ENCODE assay signal across 8 cellular contexts in the genomic region with DNA sequence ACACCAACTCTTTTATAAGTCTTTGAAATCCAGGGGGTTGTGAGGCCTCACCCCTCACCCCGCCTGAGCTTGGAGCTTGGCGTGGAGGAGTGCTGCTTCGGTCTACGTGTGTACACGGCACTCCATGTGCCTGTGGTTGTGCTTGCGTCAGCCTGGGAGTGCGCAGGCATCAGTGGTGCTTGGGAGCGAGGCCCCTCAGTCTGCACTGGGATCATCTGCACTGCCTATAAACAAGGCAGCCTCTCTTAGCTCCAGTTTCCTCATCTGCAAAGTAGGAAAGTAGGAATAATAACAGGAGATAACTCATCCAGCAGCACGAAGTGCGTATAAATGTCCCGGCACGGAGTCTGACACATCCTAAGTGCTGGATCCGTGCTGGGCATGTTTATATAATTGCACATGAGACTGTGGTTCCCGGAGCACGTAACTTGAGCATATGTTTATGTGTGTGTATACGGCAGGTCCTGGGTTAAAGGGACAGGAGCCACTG. TPM values are rescaled to one million over a fixed set of nuclear protein-coding genes. Genes with fewer than 3 reads are reported as not detected.
A peak's percentile ranks its signal among the peaks of the same experiment; 100 is the strongest.
DNase-seq lines count a peak whose midpoint lies in the region; ATAC-seq and TF ChIP-seq lines count a peak whose summit lies in the region.

No MANE protein-coding gene starts in this region.

- DNase-seq in CD4-positive, alpha-beta T cell: peak in 7 of 10 experiments; percentile 30 to 80 (median 35)
- DNase-seq in M059J (ENCODE audit: low read depth) (peak; percentile 84), fibroblast of the aortic adventitia (ENCODE audit: low read depth) (peak; percentile 92), osteocyte (ENCODE audit: extremely low spot score, unreplicated experiment) (no peak), NCI-H1417 treated with DMSO at 0.1 percent for 48 hours (lab: John Stamatoyannopoulos, UW) (no peak)
- no peak for DNase-seq in activated T-helper 2 cell treated with anti-CD3 and anti-CD28 coated beads, Interferon-gamma antibody, Interleukin-2, Interleukin-4, amounts not matched to agents 10 μg/mL and 5 μg/mL and 100 μg/mL, durations not matched to agents 14 hours and 24 hours and 36 hours (ENCODE audit: low spot score)

- H3K36me3 Mint-ChIP-seq in CD4-positive, alpha-beta T cell (ENCODE audit: low read depth): peaks cover 38% of the 10 kb centered on the region
- peaks cover 42% of the 10 kb centered on the region for H3K36me3 Mint-ChIP-seq in activated T-helper 2 cell treated with anti-CD3 and anti-CD28 coated beads, Interferon-gamma antibody, Interleukin-2, Interleukin-4, amounts not matched to agents 10 μg/mL and 5 μg/mL and 100 μg/mL, durations not matched to agents 14 hours and 24 hours and 36 hours (ENCODE audit: low read depth)
- H3K36me3 Mint-ChIP-seq in osteocyte (ENCODE audit: unreplicated experiment): peaks cover 6% of the 10 kb centered on the region

- peak overlapping the region; percentile 81 for H3K27ac ChIP-seq in CD4-positive, alpha-beta T cell (ENCODE audit: low read depth, low read length)

- no peak for TF ChIP-seq CTCF in CD4-positive, alpha-beta T cell (IDR thresholded peaks at IDR 0.05)
- TF ChIP-seq CTCF in fibroblast of the aortic adventitia (IDR thresholded peaks at IDR 0.05; ENCODE audit: insufficient read depth, low read length) (no peak), osteocyte (IDR thresholded peaks at IDR 0.05) (no peak)

- POLR2A ChIA-PET in CD4-positive, alpha-beta T cell (lab: Charles Lee): interaction anchor here (0.8 to 1.5 kb wide), 6 partner anchors 22 to 129 kb away, joined by 3 to 16 read pairs (median 4); no protein-coding TSS in a partner anchor

- peak overlapping the region; percentile 98 for H3K27ac Mint-ChIP-seq in CD4-positive, alpha-beta T cell
- peak overlapping the region; percentile 97 for H3K27ac Mint-ChIP-seq in activated T-helper 2 cell treated with anti-CD3 and anti-CD28 coated beads, Interferon-gamma antibody, Interleukin-2, Interleukin-4, amounts not matched to agents 10 μg/mL and 5 μg/mL and 100 μg/mL, durations not matched to agents 14 hours and 24 hours and 36 hours
- peak overlapping the region; percentile 98 for H3K27ac Mint-ChIP-seq in osteocyte (ENCODE audit: unreplicated experiment)

- no peaks in the 10 kb centered on the region for H3K9me3 Mint-ChIP-seq in CD4-positive, alpha-beta T cell
- no peaks in the 10 kb centered on the region for H3K9me3 Mint-ChIP-seq in activated T-helper 2 cell treated with anti-CD3 and anti-CD28 coated beads, Interferon-gamma antibody, Interleukin-2, Interleukin-4, amounts not matched to agents 10 μg/mL and 5 μg/mL and 100 μg/mL, durations not matched to agents 14 hours and 24 hours and 36 hours
- H3K9me3 Mint-ChIP-seq in osteocyte (ENCODE audit: unreplicated experiment): no peaks in the 10 kb centered on the region

- H3K4me3 ChIP-seq in fibroblast of the aortic adventitia (ENCODE audit: low read depth, low read length): peak overlapping the region; percentile 87

- CTCF ChIA-PET in CD4-positive, alpha-beta T cell (lab: Charles Lee): no interaction called here

- no peaks in the 10 kb centered on the region for H3K9me3 ChIP-seq in CD4-positive, alpha-beta T cell (ENCODE audit: control insufficient read depth, low read length)

- intact Hi-C loops in CD4-positive, alpha-beta T cell (cut with DNase I, micrococcal nuclease): loop anchor here (2.0 to 10.0 kb wide), 6 partner anchors 120 to 1668 kb away; no protein-coding TSS in a partner anchor
- intact Hi-C loops in activated T-helper 2 cell treated with anti-CD3 and anti-CD28 coated beads, Interferon-gamma antibody, Interleukin-2, Interleukin-4, amounts not matched to agents 10 μg/mL and 5 μg/mL and 100 μg/mL, durations not matched to agents 14 hours and 24 hours and 36 hours (cut with micrococcal nuclease): loop anchor here (1.0 to 5.0 kb wide), 4 partner anchors 9 to 425 kb away; no protein-coding TSS in a partner anchor

- peaks cover 72% of the 10 kb centered on the region for H3K4me1 Mint-ChIP-seq in CD4-positive, alpha-beta T cell (ENCODE audit: low read depth)
- H3K4me1 Mint-ChIP-seq in activated T-helper 2 cell treated with anti-CD3 and anti-CD28 coated beads, Interferon-gamma antibody, Interleukin-2, Interleukin-4, amounts not matched to agents 10 μg/mL and 5 μg/mL and 100 μg/mL, durations not matched to agents 14 hours and 24 hours and 36 hours (ENCODE audit: low read depth): peaks cover 55% of the 10 kb centered on the region
- H3K4me1 Mint-ChIP-seq in osteocyte (ENCODE audit: unreplicated experiment): peaks cover 59% of the 10 kb centered on the region

- H3K4me3 Mint-ChIP-seq in CD4-positive, alpha-beta T cell: peak overlapping the region; percentile 100
- H3K4me3 Mint-ChIP-seq in activated T-helper 2 cell treated with anti-CD3 and anti-CD28 coated beads, Interferon-gamma antibody, Interleukin-2, Interleukin-4, amounts not matched to agents 10 μg/mL and 5 μg/mL and 100 μg/mL, durations not matched to agents 14 hours and 24 hours and 36 hours (ENCODE audit: low read depth): peak overlapping the region; percentile 93
- H3K4me3 Mint-ChIP-seq in osteocyte (ENCODE audit: unreplicated experiment): peak overlapping the region; percentile 80

- peak; percentile 73 for ATAC-seq in CD4-positive, alpha-beta T cell (ENCODE audit: poor library complexity)
- peak; percentile 26 for ATAC-seq in GM21528 (IDR thresholded peaks at IDR 0.05; ENCODE audit: low FRiP score, unreplicated experiment)
- ATAC-seq in HG03139 (IDR thresholded peaks at IDR 0.05; ENCODE audit: unreplicated experiment): no peak

- H3K27me3 ChIP-seq in CD4-positive, alpha-beta T cell (ENCODE audit: control insufficient read depth, insufficient read depth, low read length): no peaks in the 10 kb centered on the region

- no peaks in the 10 kb centered on the region for H3K27me3 Mint-ChIP-seq in CD4-positive, alpha-beta T cell
- H3K27me3 Mint-ChIP-seq in activated T-helper 2 cell treated with anti-CD3 and anti-CD28 coated beads, Interferon-gamma antibody, Interleukin-2, Interleukin-4, amounts not matched to agents 10 μg/mL and 5 μg/mL and 100 μg/mL, durations not matched to agents 14 hours and 24 hours and 36 hours (ENCODE audit: low read depth): no peaks in the 10 kb centered on the region
- H3K27me3 Mint-ChIP-seq in osteocyte (ENCODE audit: unreplicated experiment): no peaks in the 10 kb centered on the region

RNA-seq across cellular contexts. Expression of a gene that starts 1.2 kb away (rescaled TPM):
- total RNA-seq in CD4-positive, alpha-beta T cell: 100 to 1,000 TPM; 148 to 157 TPM
- 4.1 and 7.4 TPM in 2 replicates for total RNA-seq in M059J (2014; rRNA removed; shearing (Covaris generic))
- total RNA-seq in activated T-helper 2 cell treated with anti-CD3 and anti-CD28 coated beads, Interferon-gamma antibody, Interleukin-2, Interleukin-4, amounts not matched to agents 10 μg/mL and 5 μg/mL and 100 μg/mL, durations not matched to agents 14 hours and 24 hours and 36 hours: 119 and 128 TPM in 2 replicates
- total RNA-seq in fibroblast of the aortic adventitia (ENCODE audit: low replicate concordance) (38.7 and 62.7 TPM in 2 replicates), osteocyte (110 and 114 TPM in 2 replicates)

Comparison
In these comparisons a context has a peak if more than half of its experiments do, and no peak if none do; other contexts are left out.
1. DNase-seq: peak in CD4-positive, alpha-beta T cell (7 of 10), M059J (single experiment) and fibroblast of the aortic adventitia (single experiment); none in activated T-helper 2 cell treated with anti-CD3 and anti-CD28 coated beads, Interferon-gamma antibody, Interleukin-2, Interleukin-4, amounts not matched to agents 10 μg/mL and 5 μg/mL and 100 μg/mL, durations not matched to agents 14 hours and 24 hours and 36 hours (single experiment), osteocyte (single experiment) and NCI-H1417 treated with DMSO at 0.1 percent for 48 hours (single experiment).
2. Peak in every context shown above with its lines, with median percentiles within 50 percentile points of each other: H3K27ac Mint-ChIP-seq and H3K4me3 Mint-ChIP-seq.